ENCODE assay signal across 33 cellular contexts in genomic region chr10:66283874-66284464, GRCh38.
"Had no signal": no experiment of that assay in that cellular context is flagged by ENCODE, and none has a peak within 500 bp of the region (broad histone marks: within the 10 kb centered on the region; RNA-seq: fewer than 3 reads in every experiment).

No MANE protein-coding gene starts in this region.

- H3K36me3 ChIP-seq: adrenal gland, gastrocnemius medialis, heart left ventricle had no signal

- FAIRE-seq: colon had no signal

- H3K9me3 ChIP-seq: adrenal gland, body of pancreas, gastrocnemius medialis, heart left ventricle had no signal

- H3K27ac Mint-ChIP-seq: activated CD4-positive, alpha-beta memory T cell treated with anti-CD3 and anti-CD28 coated beads for 36 hours; activated CD4-positive, alpha-beta T cell treated with anti-CD3 and anti-CD28 coated beads for 36 hours; activated CD4-positive, alpha-beta T cell treated with anti-CD3 and anti-CD28 coated beads, Interleukin-2, amount 10 ng/mL, durations not matched to agents 24 days and 14 days; activated CD8-positive, alpha-beta memory T cell treated with anti-CD3 and anti-CD28 coated beads, Interleukin-2, amount 10 ng/mL, durations not matched to agents 7 days and 5 days; activated CD8-positive, alpha-beta T cell treated with anti-CD3 and anti-CD28 coated beads, Interleukin-2, amount 10 ng/mL, durations not matched to agents 7 days and 5 days; activated naive CD4-positive, alpha-beta T cell treated with anti-CD3 and anti-CD28 coated beads for 36 hours; activated naive CD4-positive, alpha-beta T cell treated with anti-CD3 and anti-CD28 coated beads, Interleukin-2, amount 50 U/mL, for 24 hours; activated naive CD8-positive, alpha-beta T cell treated with anti-CD3 and anti-CD28 coated beads for 36 hours; activated naive CD8-positive, alpha-beta T cell treated with anti-CD3 and anti-CD28 coated beads, Interleukin-2, amount 50 U/mL, for 24 hours; activated T-helper 1 cell treated with anti-CD3 and anti-CD28 coated beads, Interleukin-12 subunit alpha, Interleukin-12 subunit beta, Interleukin-2, Interleukin-4 antibody, amounts not matched to agents 30 ng/mL and 10 ng/mL and 1 ng/mL, durations not matched to agents 14 hours and 24 hours and 36 hours; activated T-helper 2 cell treated with anti-CD3 and anti-CD28 coated beads, Interferon-gamma antibody, Interleukin-2, Interleukin-4, amounts not matched to agents 10 μg/mL and 5 μg/mL and 100 μg/mL, durations not matched to agents 14 hours and 24 hours and 36 hours; effector memory CD8-positive, alpha-beta T cell had no signal

- H3K4me1 Mint-ChIP-seq: activated CD4-positive, alpha-beta T cell treated with anti-CD3 and anti-CD28 coated beads for 36 hours; activated CD4-positive, alpha-beta T cell treated with anti-CD3 and anti-CD28 coated beads, Interleukin-2, amount 10 ng/mL, durations not matched to agents 24 days and 14 days; activated CD8-positive, alpha-beta memory T cell treated with anti-CD3 and anti-CD28 coated beads, Interleukin-2, amount 10 ng/mL, durations not matched to agents 7 days and 5 days; activated naive CD4-positive, alpha-beta T cell treated with anti-CD3 and anti-CD28 coated beads, Interleukin-2, amount 50 U/mL, for 24 hours; activated naive CD8-positive, alpha-beta T cell treated with anti-CD3 and anti-CD28 coated beads for 36 hours; activated naive CD8-positive, alpha-beta T cell treated with anti-CD3 and anti-CD28 coated beads, Interleukin-2, amount 50 U/mL, for 24 hours had no signal

- ATAC-seq: activated CD4-positive, alpha-beta T cell treated with anti-CD3 and anti-CD28 coated beads for 36 hours; activated CD8-positive, alpha-beta memory T cell treated with anti-CD3 and anti-CD28 coated beads, Interleukin-2, amount 10 ng/mL, durations not matched to agents 7 days and 5 days; activated CD8-positive, alpha-beta T cell treated with anti-CD3 and anti-CD28 coated beads, Interleukin-2, amount 10 ng/mL, durations not matched to agents 7 days and 5 days; activated naive CD8-positive, alpha-beta T cell treated with anti-CD3 and anti-CD28 coated beads, Interleukin-2, amount 50 U/mL, for 24 hours; body of pancreas; effector memory CD8-positive, alpha-beta T cell; gastrocnemius medialis; heart left ventricle had no signal

- H3K4me3 ChIP-seq: adrenal gland, body of pancreas, gastrocnemius medialis, heart left ventricle had no signal

- H3K4me1 ChIP-seq: adrenal gland, body of pancreas, gastrocnemius medialis, heart left ventricle had no signal

- H3K27me3 ChIP-seq: adrenal gland, body of pancreas, gastrocnemius medialis, heart left ventricle had no signal

- H3K4me3 Mint-ChIP-seq: activated CD4-positive, alpha-beta memory T cell treated with anti-CD3 and anti-CD28 coated beads for 36 hours; activated CD4-positive, alpha-beta T cell treated with anti-CD3 and anti-CD28 coated beads for 36 hours; activated CD4-positive, alpha-beta T cell treated with anti-CD3 and anti-CD28 coated beads, Interleukin-2, amount 10 ng/mL, durations not matched to agents 24 days and 14 days; activated CD8-positive, alpha-beta memory T cell treated with anti-CD3 and anti-CD28 coated beads, Interleukin-2, amount 10 ng/mL, durations not matched to agents 7 days and 5 days; activated CD8-positive, alpha-beta T cell treated with anti-CD3 and anti-CD28 coated beads, Interleukin-2, amount 10 ng/mL, durations not matched to agents 7 days and 5 days; activated naive CD4-positive, alpha-beta T cell treated with anti-CD3 and anti-CD28 coated beads for 36 hours; activated naive CD4-positive, alpha-beta T cell treated with anti-CD3 and anti-CD28 coated beads, Interleukin-2, amount 50 U/mL, for 24 hours; activated naive CD8-positive, alpha-beta T cell treated with anti-CD3 and anti-CD28 coated beads for 36 hours; activated naive CD8-positive, alpha-beta T cell treated with anti-CD3 and anti-CD28 coated beads, Interleukin-2, amount 50 U/mL, for 24 hours; activated T-helper 1 cell treated with anti-CD3 and anti-CD28 coated beads, Interleukin-12 subunit alpha, Interleukin-12 subunit beta, Interleukin-2, Interleukin-4 antibody, amounts not matched to agents 30 ng/mL and 10 ng/mL and 1 ng/mL, durations not matched to agents 14 hours and 24 hours and 36 hours; effector memory CD8-positive, alpha-beta T cell had no signal

- H3K27ac ChIP-seq: adrenal gland, body of pancreas, epithelial cell of prostate, gastrocnemius medialis, heart left ventricle had no signal

- H3K36me3 Mint-ChIP-seq: activated CD4-positive, alpha-beta memory T cell treated with anti-CD3 and anti-CD28 coated beads for 36 hours; activated CD8-positive, alpha-beta memory T cell treated with anti-CD3 and anti-CD28 coated beads, Interleukin-2, amount 10 ng/mL, durations not matched to agents 7 days and 5 days; activated naive CD4-positive, alpha-beta T cell treated with anti-CD3 and anti-CD28 coated beads, Interleukin-2, amount 50 U/mL, for 24 hours; activated naive CD8-positive, alpha-beta T cell treated with anti-CD3 and anti-CD28 coated beads for 36 hours had no signal

- DNase-seq: activated CD4-positive, alpha-beta memory T cell treated with anti-CD3 and anti-CD28 coated beads for 36 hours; activated CD4-positive, alpha-beta T cell treated with anti-CD3 and anti-CD28 coated beads for 36 hours; activated CD4-positive, alpha-beta T cell treated with anti-CD3 and anti-CD28 coated beads, Interleukin-2, amount 10 ng/mL, durations not matched to agents 24 days and 14 days; activated CD4-positive, CD25-positive, alpha-beta regulatory T cell; activated CD4-positive, CD25-positive, alpha-beta regulatory T cell treated with anti-CD3 and anti-CD28 coated beads, Interleukin-2, amount 50 U/mL, for 72 hours; activated CD8-positive, alpha-beta memory T cell treated with anti-CD3 and anti-CD28 coated beads, Interleukin-2, amount 10 ng/mL, durations not matched to agents 7 days and 5 days; activated CD8-positive, alpha-beta memory T cell treated with anti-CD3 and anti-CD28 coated beads, Interleukin-2, amount 50 U/mL, for 4 hours; activated CD8-positive, alpha-beta T cell treated with anti-CD3 and anti-CD28 coated beads, Interleukin-2, amount 10 ng/mL, durations not matched to agents 7 days and 5 days; activated effector memory CD4-positive, alpha-beta T cell treated with anti-CD3 and anti-CD28 coated beads, Interleukin-2, amount 50 U/mL, for 16 hours; activated naive CD4-positive, alpha-beta T cell treated with anti-CD3 and anti-CD28 coated beads for 36 hours; activated naive CD8-positive, alpha-beta T cell treated with anti-CD3 and anti-CD28 coated beads for 36 hours; activated naive CD8-positive, alpha-beta T cell treated with anti-CD3 and anti-CD28 coated beads, Interleukin-2, amount 50 U/mL, for 24 hours; activated T-cell treated with anti-CD3 and anti-CD28 coated beads, Interleukin-2, amount 50 U/mL, for 1 hour; activated T-cell treated with anti-CD3 and anti-CD28 coated beads, Interleukin-2, amount 50 U/mL, for 48 hours; adrenal gland; amygdala; aorta; body of pancreas; caudate nucleus; cortex of kidney; dermis blood vessel endothelial cell; effector CD4-positive, alpha-beta T cell; effector memory CD8-positive, alpha-beta T cell; foreskin fibroblast; gastrocnemius medialis; glutamatergic neuron; heart left ventricle; T-helper 2 cell had no signal

- H3K9me3 Mint-ChIP-seq: activated CD4-positive, alpha-beta memory T cell treated with anti-CD3 and anti-CD28 coated beads for 36 hours; activated CD4-positive, alpha-beta T cell treated with anti-CD3 and anti-CD28 coated beads, Interleukin-2, amount 10 ng/mL, durations not matched to agents 24 days and 14 days; activated naive CD4-positive, alpha-beta T cell treated with anti-CD3 and anti-CD28 coated beads for 36 hours; activated naive CD4-positive, alpha-beta T cell treated with anti-CD3 and anti-CD28 coated beads, Interleukin-2, amount 50 U/mL, for 24 hours; activated naive CD8-positive, alpha-beta T cell treated with anti-CD3 and anti-CD28 coated beads for 36 hours; activated naive CD8-positive, alpha-beta T cell treated with anti-CD3 and anti-CD28 coated beads, Interleukin-2, amount 50 U/mL, for 24 hours; activated T-helper 1 cell treated with anti-CD3 and anti-CD28 coated beads, Interleukin-12 subunit alpha, Interleukin-12 subunit beta, Interleukin-2, Interleukin-4 antibody, amounts not matched to agents 30 ng/mL and 10 ng/mL and 1 ng/mL, durations not matched to agents 14 hours and 24 hours and 36 hours; activated T-helper 2 cell treated with anti-CD3 and anti-CD28 coated beads, Interferon-gamma antibody, Interleukin-2, Interleukin-4, amounts not matched to agents 10 μg/mL and 5 μg/mL and 100 μg/mL, durations not matched to agents 14 hours and 24 hours and 36 hours had no signal

- H3K27me3 Mint-ChIP-seq: activated CD4-positive, alpha-beta memory T cell treated with anti-CD3 and anti-CD28 coated beads for 36 hours; activated CD4-positive, alpha-beta T cell treated with anti-CD3 and anti-CD28 coated beads for 36 hours; activated CD4-positive, alpha-beta T cell treated with anti-CD3 and anti-CD28 coated beads, Interleukin-2, amount 10 ng/mL, durations not matched to agents 24 days and 14 days; activated CD8-positive, alpha-beta memory T cell treated with anti-CD3 and anti-CD28 coated beads, Interleukin-2, amount 10 ng/mL, durations not matched to agents 7 days and 5 days; activated naive CD4-positive, alpha-beta T cell treated with anti-CD3 and anti-CD28 coated beads, Interleukin-2, amount 50 U/mL, for 24 hours; activated naive CD8-positive, alpha-beta T cell treated with anti-CD3 and anti-CD28 coated beads for 36 hours; activated naive CD8-positive, alpha-beta T cell treated with anti-CD3 and anti-CD28 coated beads, Interleukin-2, amount 50 U/mL, for 24 hours; effector memory CD8-positive, alpha-beta T cell had no signal
